ENCODE assay signal across 19 cellular contexts in genomic region chrX:130555341-130555740, GRCh38.
DNase-seq lines count a peak whose midpoint lies in the region; ATAC-seq and TF ChIP-seq lines count a peak whose summit lies in the region.
"Had no signal": no experiment of that assay in that cellular context is flagged by ENCODE, and none has a peak within 500 bp of the region (broad histone marks: within the 10 kb centered on the region; RNA-seq: fewer than 3 reads in every experiment).

No MANE protein-coding gene starts in this region.

- H3K9me3 ChIP-seq in SK-N-MC (ENCODE audit: low read depth, low read length), result no peaks in the 10 kb centered on the region
- H3K9me3 ChIP-seq: SJCRH30 had no signal

- no peak overlapping the region for H3K9ac ChIP-seq in SK-N-MC (ENCODE audit: insufficient read length)

- peak overlapping the region; percentile 49; the same call in 1 of the 2 replicates for H3K27ac ChIP-seq in SK-N-MC
- H3K27ac ChIP-seq: RWPE1, SJCRH30 had no signal

- H3K36me3 ChIP-seq in SK-N-MC (ENCODE audit: insufficient read depth, low read length), result no peaks in the 10 kb centered on the region
- H3K36me3 ChIP-seq: SJCRH30 had no signal

- TF ChIP-seq CTCF in AG09309 (IDR thresholded peaks at IDR 0.05; ENCODE audit: control insufficient read depth, insufficient read depth, low read depth, low read length, missing control alignments), result no peak

- H3K4me3 ChIP-seq in AG09309 (ENCODE audit: control insufficient read depth, low read depth, low read length) (no peak overlapping the region), SK-N-MC (peak overlapping the region; percentile 32; the same call in 1 of the 2 replicates)
- H3K4me3 ChIP-seq: SJCRH30 had no signal

- ATAC-seq in HG03469 (IDR thresholded peaks at IDR 0.05; ENCODE audit: unreplicated experiment), result no peak
- ATAC-seq: CD8-positive, alpha-beta T cell had no signal

- DNase-seq in AG09309 (ENCODE audit: low read depth) (peak; percentile 75), GM04503 (ENCODE audit: low read depth) (peak; percentile 53), SK-N-MC (ENCODE audit: low read depth, low spot score) (no peak), fibroblast of peridontal ligament (ENCODE audit: extremely low read depth) (peak; percentile 87), NCI-H146 treated with DMSO at 0.1 percent for 48 hours (lab: John Stamatoyannopoulos, UW; ENCODE audit: unreplicated experiment) (no peak), C1 segment of cervical spinal cord (lab: John Stamatoyannopoulos, UW) (no peak), T1000 (lab: John Stamatoyannopoulos, UW) (no peak)
- DNase-seq: 8988T; AML-193; CD8-positive, alpha-beta T cell; DND-41; Kasumi-1; NCI-H1417; NCI-H2029; NCI-H524; SJCRH30; T-helper 1 cell had no signal

Comparison
In these comparisons a context has a peak if more than half of its experiments do, and no peak if none do; other contexts are left out.
1. DNase-seq: peak in AG09309 (single experiment), GM04503 (single experiment) and fibroblast of peridontal ligament (single experiment); none in SK-N-MC (single experiment), NCI-H146 treated with DMSO at 0.1 percent for 48 hours (single experiment), C1 segment of cervical spinal cord (0 of 14) and T1000 (single experiment).